Comparison of ENCODE assay signal across 8 cellular contexts in the genomic region with DNA sequence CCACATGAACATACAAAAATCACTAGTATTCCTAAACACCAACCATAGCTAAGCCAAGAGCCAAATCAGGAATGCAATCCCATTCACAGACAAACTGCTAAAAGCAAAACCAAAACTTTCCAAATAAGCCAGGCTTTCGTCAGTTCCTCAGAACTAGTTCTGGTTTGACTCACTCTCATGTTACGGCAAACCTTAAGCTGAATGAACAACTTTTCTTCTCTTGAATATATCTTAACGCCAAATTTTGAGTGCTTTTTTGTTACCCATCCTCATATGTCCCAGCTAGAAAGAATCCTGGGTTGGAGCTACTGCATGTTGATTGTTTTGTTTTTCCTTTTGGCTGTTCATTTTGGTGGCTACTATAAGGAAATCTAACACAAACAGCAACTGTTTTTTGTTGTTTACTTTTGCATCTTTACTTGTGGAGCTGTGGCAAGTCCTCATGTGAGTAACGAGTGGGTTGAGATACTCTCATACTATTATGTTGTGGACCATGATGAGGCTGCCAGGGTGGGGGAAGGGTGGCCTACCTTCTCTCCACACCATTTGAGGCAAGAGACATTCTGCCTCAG. TPM values are rescaled to one million over a fixed set of nuclear protein-coding genes. Genes with fewer than 3 reads are reported as not detected.
DNase-seq lines count a peak whose midpoint lies in the region; ATAC-seq and TF ChIP-seq lines count a peak whose summit lies in the region.

PDCD1LG2 (plus strand) TSS at position 172 of the 572 bp plus-strand sequence. CDS start 12,016 bp downstream, outside the sequence.

- no peak for TF ChIP-seq POLR2A in stomach (IDR thresholded peaks at IDR 0.05)

- peak; percentile 35 for DNase-seq in GM03348 (ENCODE audit: low spot score)
- peak; percentile 65 for DNase-seq in HT1080 (ENCODE audit: low read depth)
- DNase-seq in amniotic stem cell (lab: John Stamatoyannopoulos, UW) = peak; percentile 30
- DNase-seq in left lobe of liver (ENCODE audit: low spot score) = no peak
- no peak for DNase-seq in stomach
- DNase-seq in inferior parietal cortex (ENCODE audit: extremely low spot score) = no peak
- DNase-seq in mucosa of gallbladder (ENCODE audit: low spot score) = no peak

- peaks cover 0 to 16% (median 7%) of the 10 kb centered on the region in 4 donors for H3K4me1 ChIP-seq in stomach

- no peaks in the 10 kb centered on the region for H3K36me3 ChIP-seq in stomach

- intact Hi-C loops in stomach (cut with DNase I; ENCODE audit: low total_unique reads) = no loop called here

- peak within 1 kb of the TSS in 4 of 5 donors; percentile 57 to 79 (median 69) for H3K27ac ChIP-seq in stomach

- no peaks in the 10 kb centered on the region for H3K9me3 ChIP-seq in stomach

- no peaks in the 10 kb centered on the region for H3K27me3 ChIP-seq in stomach

- H3K4me3 ChIP-seq in stomach = peak within 1 kb of the TSS; percentile 5 to 35 (median 20)

- no peak for TF ChIP-seq EP300 in stomach (IDR thresholded peaks at IDR 0.05)

- ATAC-seq in GM21423 (IDR thresholded peaks at IDR 0.05; ENCODE audit: unreplicated experiment) = peak; percentile 62
- peak; percentile 23 for ATAC-seq in left lobe of liver

- WGBS in stomach, 5 donors = 32 to 46% (median 39%) methylated on average over 4 of the region's 4 CpGs

- no peak for TF ChIP-seq CTCF in stomach (IDR thresholded peaks at IDR 0.05)

RNA-seq across cellular contexts. Expression of gene PDCD1LG2, which starts in this region (rescaled TPM):
- 4.0 and 4.5 TPM in 2 replicates for total RNA-seq in HT1080 (2014; rRNA removed; shearing (Covaris generic))
- 2.6 and 4.3 TPM in 2 replicates for polyA plus RNA-seq in HT1080 (2015; cell fraction: cytosol; rRNA removed)
- polyA plus RNA-seq in HT1080 (2015; cell fraction: nucleus; rRNA removed) = 6.1 and 6.6 TPM in 2 replicates
- total RNA-seq in left lobe of liver (0.73 TPM), stomach (1 to 10 TPM in 3 of 5 donors, under 1 TPM in 1, not detected in 1; 0.18 to 2.3 (median 1.4) TPM), mucosa of gallbladder (0.95 TPM)
- under 1 TPM in 2 of 3 donors, not detected in 1; 0.25 to 0.30 TPM for polyA plus RNA-seq in stomach

Comparison
In these comparisons a context has a peak if more than half of its experiments do, and no peak if none do; other contexts are left out.
1. Peak in ATAC-seq in left lobe of liver; RNA of the gene not detected or under 1 TPM.
2. DNase-seq: peak in GM03348 (single experiment), HT1080 (single experiment) and amniotic stem cell (single experiment); none in left lobe of liver (single experiment), stomach (single experiment), inferior parietal cortex (single experiment) and mucosa of gallbladder (single experiment).